11 cellular contexts compared by ENCODE assay signal in the genomic region with DNA sequence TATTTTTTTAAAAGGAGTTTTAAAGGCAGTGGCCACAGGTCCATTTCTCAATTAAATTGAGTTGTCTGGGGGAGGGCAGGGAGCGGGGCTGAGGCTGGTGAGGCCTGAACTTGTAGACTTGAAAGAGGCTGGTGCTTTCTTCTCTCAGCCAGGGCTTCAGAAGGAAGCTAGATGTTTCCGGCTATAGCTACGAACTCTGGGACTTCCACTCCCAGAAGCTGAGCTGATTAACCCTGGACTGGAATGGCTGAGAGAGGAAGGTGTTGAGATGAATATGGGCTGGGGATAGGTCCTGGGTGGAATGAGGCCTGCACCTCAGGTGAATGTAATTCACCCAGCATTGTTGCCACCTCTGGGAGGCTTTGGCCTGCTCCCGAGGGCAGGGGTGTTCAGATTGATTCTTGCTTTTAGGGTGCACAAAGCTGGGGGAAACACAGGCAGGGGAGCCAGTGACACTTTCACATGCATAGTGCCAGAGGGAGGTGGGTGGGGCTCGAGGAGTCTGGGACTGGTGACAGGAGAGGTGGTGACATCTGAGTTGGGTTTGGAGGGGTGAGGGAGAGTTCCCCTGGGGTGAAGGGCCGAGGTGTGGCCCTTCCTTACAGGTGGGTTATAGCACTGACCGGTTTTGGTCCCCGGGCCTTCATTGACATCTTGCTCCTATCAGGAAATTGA. TPM values are rescaled to one million over a fixed set of nuclear protein-coding genes. Genes with fewer than 3 reads are reported as not detected.
DNase-seq lines count a peak whose midpoint lies in the region; ATAC-seq and TF ChIP-seq lines count a peak whose summit lies in the region.
"Had no signal": no experiment of that assay in that cellular context is flagged by ENCODE, and none has a peak within 500 bp of the region (broad histone marks: within the 10 kb centered on the region; RNA-seq: fewer than 3 reads in every experiment).

No MANE protein-coding gene starts in this region.

- H3K36me3 Mint-ChIP-seq in brain: no peaks in the 10 kb centered on the region
- H3K36me3 Mint-ChIP-seq in naive thymus-derived CD4-positive, alpha-beta T cell: peaks cover 18 to 54% (median 34%) of the 10 kb centered on the region in 5 donors

- no peaks in the 10 kb centered on the region for H3K79me2 ChIP-seq in Loucy (ENCODE audit: insufficient read depth, low read length)

- DNase-seq in naive thymus-derived CD4-positive, alpha-beta T cell: peak in 3 of 9 donors; percentile 39 to 45 (median 43)
- no peak for DNase-seq in medulla oblongata (ENCODE audit: extremely low spot score)
- DNase-seq in NCI-H128 (lab: John Stamatoyannopoulos, UW; ENCODE audit: unreplicated experiment): no peak
- no peak for DNase-seq in KG1 (lab: John Stamatoyannopoulos, UW)
- DNase-seq in NCI-H1417 treated with DMSO at 0.1 percent for 48 hours (lab: John Stamatoyannopoulos, UW): no peak
- DNase-seq: H7, heart right ventricle, NCI-H2107 had no signal

- no peak overlapping the region for H3K4me3 ChIP-seq in BLaER1 treated with 17β-estradiol and CSF1 and Interleukin-3, amounts not matched to agents 10 nM and 100 nM
- H3K4me3 ChIP-seq in Loucy (ENCODE audit: low read length, poor library complexity, severe bottlenecking): no peak overlapping the region
- H3K4me3 ChIP-seq in naive thymus-derived CD4-positive, alpha-beta T cell (ENCODE audit: low read length): peak overlapping the region; percentile 65
- H3K4me3 ChIP-seq: heart right ventricle had no signal

- H3K4me1 Mint-ChIP-seq in brain: peaks cover 21% of the 10 kb centered on the region
- H3K4me1 Mint-ChIP-seq in naive thymus-derived CD4-positive, alpha-beta T cell: peaks cover 62 to 89% (median 73%) of the 10 kb centered on the region in 7 donors

- CTCF ChIA-PET in naive thymus-derived CD4-positive, alpha-beta T cell (lab: Charles Lee): interaction anchor here (0.8 to 1.5 kb wide), 5 partner anchors 10 to 58 kb away, joined by 3 to 7 read pairs (median 3); partner anchors contain the start of gene LDLRAP1

- H3K27ac ChIP-seq in BLaER1 treated with 17β-estradiol and CSF1 and Interleukin-3, amounts not matched to agents 10 nM and 100 nM: peak overlapping the region in 3 of 11 experiments; percentile 39 to 80 (median 50); a peak in 7 of 22 replicates
- peak overlapping the region; percentile 83 for H3K27ac ChIP-seq in naive thymus-derived CD4-positive, alpha-beta T cell (ENCODE audit: low read depth, low read length)

- H3K27ac Mint-ChIP-seq in brain: peak overlapping the region in 3 of 5 experiments; percentile 3 to 46 (median 14)
- peak overlapping the region; percentile 90 to 99 (median 98) for H3K27ac Mint-ChIP-seq in naive thymus-derived CD4-positive, alpha-beta T cell

- H3F3A ChIP-seq in Loucy (ENCODE audit: low read depth): no peaks in the 10 kb centered on the region

- intact Hi-C loops in naive thymus-derived CD4-positive, alpha-beta T cell (cut with micrococcal nuclease): loop anchor here in 1 of 2 donors (1.0 to 10.0 kb wide), 8 partner anchors 12 to 1147 kb away; partner anchors contain the start of genes MACO1, MAN1C1, NIPAL3 and RSRP1

- H3K4me2 ChIP-seq in BLaER1 treated with 17β-estradiol and CSF1 and Interleukin-3, amounts not matched to agents 10 nM and 100 nM: peak overlapping the region; percentile 65 to 99 (median 90)
- no peak overlapping the region for H3K4me2 ChIP-seq in Loucy (ENCODE audit: low read depth, low read length, poor library complexity, severe bottlenecking)

- no peak overlapping the region for H2AFZ ChIP-seq in Loucy (ENCODE audit: low read length)

- peaks cover 0 to 12% (median 0%) of the 10 kb centered on the region in 11 experiments; a peak in 2 of 22 replicates for H4K20me1 ChIP-seq in BLaER1 treated with 17β-estradiol and CSF1 and Interleukin-3, amounts not matched to agents 10 nM and 100 nM
- no peaks in the 10 kb centered on the region for H4K20me1 ChIP-seq in Loucy (ENCODE audit: insufficient read depth, low read length, poor library complexity, severe bottlenecking)

- H3K9ac ChIP-seq in BLaER1 treated with 17β-estradiol and CSF1 and Interleukin-3, amounts not matched to agents 10 nM and 100 nM: peak overlapping the region in 4 of 11 experiments; percentile 2 to 53 (median 42); a peak in 5 of 22 replicates
- peak overlapping the region; percentile 24 for H3K9ac ChIP-seq in Loucy (ENCODE audit: low read depth, low read length, poor library complexity, severe bottlenecking)

- H3K9me2 ChIP-seq in Loucy (replicated peaks; ENCODE audit: low read depth, low read length): no peaks in the 10 kb centered on the region

- H3K27me3 ChIP-seq in BLaER1 treated with 17β-estradiol and CSF1 and Interleukin-3, amounts not matched to agents 10 nM and 100 nM: no peaks in the 10 kb centered on the region
- no peaks in the 10 kb centered on the region for H3K27me3 ChIP-seq in Loucy (ENCODE audit: insufficient read depth, low read length, poor library complexity, severe bottlenecking)
- H3K27me3 ChIP-seq in naive thymus-derived CD4-positive, alpha-beta T cell (ENCODE audit: control insufficient read depth in 2 of 2, insufficient read depth in 2 of 2, low read length in 2 of 2): no peaks in the 10 kb centered on the region
- H3K27me3 ChIP-seq: heart right ventricle had no signal

- H3K36me3 ChIP-seq in BLaER1 treated with 17β-estradiol and CSF1 and Interleukin-3, amounts not matched to agents 10 nM and 100 nM: peaks cover 0 to 19% (median 3%) of the 10 kb centered on the region in 11 experiments; a peak in 4 of 22 replicates
- H3K36me3 ChIP-seq in Loucy (ENCODE audit: insufficient read depth, low read length): no peaks in the 10 kb centered on the region
- H3K36me3 ChIP-seq in naive thymus-derived CD4-positive, alpha-beta T cell (ENCODE audit: control insufficient read depth in 2 of 3, insufficient read depth in 3 of 3, low read length in 3 of 3): peaks cover 5 to 55% (median 14%) of the 10 kb centered on the region in 3 experiments

- no peak for ATAC-seq in naive thymus-derived CD4-positive, alpha-beta T cell

- H3K4me1 ChIP-seq in BLaER1 treated with 17β-estradiol and CSF1 and Interleukin-3, amounts not matched to agents 10 nM and 100 nM: peaks cover 60 to 100% (median 97%) of the 10 kb centered on the region in 10 experiments
- peaks cover 20% of the 10 kb centered on the region for H3K4me1 ChIP-seq in Loucy (ENCODE audit: insufficient read depth, low read length, poor library complexity, severe bottlenecking)
- H3K4me1 ChIP-seq in naive thymus-derived CD4-positive, alpha-beta T cell (ENCODE audit: control insufficient read depth in 2 of 2, insufficient read depth in 2 of 2, low read length in 2 of 2): peaks cover 69 to 83% of the 10 kb centered on the region in 2 donors

- H3K9me3 Mint-ChIP-seq in brain: no peaks in the 10 kb centered on the region
- peaks cover 0 to 2% (median 0%) of the 10 kb centered on the region in 11 donors for H3K9me3 Mint-ChIP-seq in naive thymus-derived CD4-positive, alpha-beta T cell

- POLR2A ChIA-PET in naive thymus-derived CD4-positive, alpha-beta T cell (lab: Charles Lee): interaction anchor here (0.8 to 15.3 kb wide), 7 partner anchors 8 to 129 kb away, joined by 3 to 442 read pairs (median 6); partner anchors contain the start of gene LDLRAP1

- H3K27me3 Mint-ChIP-seq in brain: no peaks in the 10 kb centered on the region
- no peaks in the 10 kb centered on the region for H3K27me3 Mint-ChIP-seq in naive thymus-derived CD4-positive, alpha-beta T cell

- H3K9me3 ChIP-seq in BLaER1 treated with 17β-estradiol and CSF1 and Interleukin-3, amounts not matched to agents 10 nM and 100 nM (replicated peaks in 1 of 11): no peaks in the 10 kb centered on the region
- H3K9me3 ChIP-seq in Loucy (ENCODE audit: insufficient read depth, low read depth, low read length): no peaks in the 10 kb centered on the region
- H3K9me3 ChIP-seq in naive thymus-derived CD4-positive, alpha-beta T cell (ENCODE audit: control insufficient read depth in 2 of 3, low read length in 3 of 3): no peaks in the 10 kb centered on the region
- H3K9me3 ChIP-seq: heart right ventricle had no signal

- no peak overlapping the region for H3K4me3 Mint-ChIP-seq in brain
- peak overlapping the region; percentile 80 to 100 (median 98) for H3K4me3 Mint-ChIP-seq in naive thymus-derived CD4-positive, alpha-beta T cell

- TF ChIP-seq CTCF in Loucy (conservative IDR thresholded peaks at IDR 0.05; ENCODE audit: low read length) (no peak), brain (conservative IDR thresholded peaks at IDR 0.05) (no peak)

RNA-seq across cellular contexts. Expression of gene LDLRAP1, which starts 18.2 kb away (rescaled TPM):
- 11.4 TPM for polyA plus RNA-seq in brain (ENCODE audit: insufficient read depth, low read depth, low replicate concordance)
- 100 to 1,000 TPM in 4 of 5 experiments, 10 to 100 TPM in 1; 28.1 to 364 (median 159) TPM for total RNA-seq in naive thymus-derived CD4-positive, alpha-beta T cell
- polyA plus RNA-seq in naive thymus-derived CD4-positive, alpha-beta T cell: 100 to 1,000 TPM; 301 to 853 TPM

RNA-seq across cellular contexts. Expression of gene MAN1C1, which starts 55.0 kb away (rescaled TPM):
- 56.4 TPM for polyA plus RNA-seq in brain (ENCODE audit: insufficient read depth, low read depth, low replicate concordance)
- 10 to 100 TPM; 28.8 to 85.5 (median 69.9) TPM for total RNA-seq in naive thymus-derived CD4-positive, alpha-beta T cell
- 10 to 100 TPM; 16.0 to 30.4 TPM for polyA plus RNA-seq in naive thymus-derived CD4-positive, alpha-beta T cell

Comparison
In these comparisons a context has a peak if more than half of its experiments do, and no peak if none do; other contexts are left out.
1. H3K4me3 Mint-ChIP-seq: peak in naive thymus-derived CD4-positive, alpha-beta T cell (10 of 10); none in brain (0 of 5).
2. RNA of gene LDLRAP1, which starts 18.2 kb away (polyA plus RNA-seq): 301 to 853 TPM in naive thymus-derived CD4-positive, alpha-beta T cell; 11.4 TPM in brain (single experiment); every median in the first group is over 10 times any median in the second.